19 cellular contexts compared by ENCODE assay signal in the genomic region with DNA sequence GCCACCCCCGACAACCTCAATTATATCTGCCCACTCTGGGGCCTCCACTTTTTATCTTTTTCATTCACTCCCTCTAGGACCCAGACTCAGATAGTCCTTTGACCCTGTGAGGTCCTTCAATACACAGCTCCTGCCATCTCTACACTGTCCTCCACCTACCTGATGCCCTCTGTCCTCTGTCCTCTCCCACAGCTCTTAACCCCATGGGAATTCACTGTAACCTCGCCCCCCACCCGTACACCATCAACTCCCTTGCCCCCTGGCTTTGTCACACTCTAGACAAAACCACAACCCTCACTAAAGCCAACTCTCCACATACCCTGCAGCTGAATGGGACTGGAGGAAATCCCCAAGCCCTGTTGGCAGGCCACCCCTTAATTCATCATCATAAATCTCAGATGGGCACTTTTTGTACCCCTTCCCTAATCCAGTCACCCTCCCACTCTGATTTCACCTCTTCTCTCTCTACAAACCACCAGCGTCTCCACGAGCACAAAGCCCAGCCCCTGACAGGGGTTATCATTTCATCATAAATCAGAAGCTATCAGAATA. TPM values are rescaled to one million over a fixed set of nuclear protein-coding genes. Genes with fewer than 3 reads are reported as not detected.
DNase-seq lines count a peak whose midpoint lies in the region; ATAC-seq, FAIRE-seq and TF ChIP-seq lines count a peak whose summit lies in the region.
"Had no signal": no experiment of that assay in that cellular context is flagged by ENCODE, and none has a peak within 500 bp of the region (broad histone marks: within the 10 kb centered on the region; RNA-seq: fewer than 3 reads in every experiment).

No MANE protein-coding gene starts in this region.

- H3K9me3 ChIP-seq in CD4-positive, alpha-beta T cell (ENCODE audit: control insufficient read depth, low read length): no peaks in the 10 kb centered on the region
- H3K9me3 ChIP-seq: BE2C, HAP-1, right lobe of liver, SJSA1, thoracic aorta had no signal

- no peaks in the 10 kb centered on the region for H3K27me3 ChIP-seq in CD4-positive, alpha-beta T cell (ENCODE audit: control insufficient read depth, insufficient read depth, low read length)
- H3K27me3 ChIP-seq: BE2C, neural progenitor cell, right lobe of liver, SJSA1 had no signal

- H3K9me3 Mint-ChIP-seq in CD4-positive, alpha-beta T cell: peaks cover 10% of the 10 kb centered on the region
- H3K9me3 Mint-ChIP-seq in activated T-helper 17 cell treated with anti-CD3 and anti-CD28 coated beads, Interleukin-2, amount 50 U/mL, for 72 hours: no peaks in the 10 kb centered on the region
- no peaks in the 10 kb centered on the region for H3K9me3 Mint-ChIP-seq in neural crest cell
- H3K9me3 Mint-ChIP-seq: neural progenitor cell had no signal

- peaks cover 13% of the 10 kb centered on the region for H3K36me3 Mint-ChIP-seq in CD4-positive, alpha-beta T cell (ENCODE audit: low read depth)
- H3K36me3 Mint-ChIP-seq in activated T-helper 17 cell treated with anti-CD3 and anti-CD28 coated beads, Interleukin-2, amount 50 U/mL, for 72 hours (ENCODE audit: low read depth): no peaks in the 10 kb centered on the region
- H3K36me3 Mint-ChIP-seq in neural crest cell (ENCODE audit: low read depth): no peaks in the 10 kb centered on the region
- H3K36me3 Mint-ChIP-seq: neural progenitor cell had no signal

- H3K27me3 Mint-ChIP-seq in CD4-positive, alpha-beta T cell: no peaks in the 10 kb centered on the region
- no peaks in the 10 kb centered on the region for H3K27me3 Mint-ChIP-seq in activated T-helper 17 cell treated with anti-CD3 and anti-CD28 coated beads, Interleukin-2, amount 50 U/mL, for 72 hours
- H3K27me3 Mint-ChIP-seq in neural crest cell (ENCODE audit: low read depth): no peaks in the 10 kb centered on the region

- peak; percentile 59 for FAIRE-seq in GM19239 (lab: Jason Lieb, UNC)

- peak overlapping the region; percentile 2 for H3K27ac Mint-ChIP-seq in CD4-positive, alpha-beta T cell
- H3K27ac Mint-ChIP-seq in activated T-helper 17 cell treated with anti-CD3 and anti-CD28 coated beads, Interleukin-2, amount 50 U/mL, for 72 hours: peak overlapping the region; percentile 55
- peak overlapping the region; percentile 3 for H3K27ac Mint-ChIP-seq in neural crest cell (ENCODE audit: unreplicated experiment)
- H3K27ac Mint-ChIP-seq: neural progenitor cell had no signal

- ATAC-seq in CD4-positive, alpha-beta T cell (ENCODE audit: poor library complexity): no peak
- ATAC-seq in activated T-helper 17 cell treated with anti-CD3 and anti-CD28 coated beads, Interleukin-2, amount 50 U/mL, for 72 hours (replicated peaks): no peak
- ATAC-seq: right lobe of liver had no signal

- peaks cover 39% of the 10 kb centered on the region for H3K4me1 Mint-ChIP-seq in CD4-positive, alpha-beta T cell (ENCODE audit: low read depth)
- peaks cover 48% of the 10 kb centered on the region for H3K4me1 Mint-ChIP-seq in activated T-helper 17 cell treated with anti-CD3 and anti-CD28 coated beads, Interleukin-2, amount 50 U/mL, for 72 hours
- peaks cover 14% of the 10 kb centered on the region for H3K4me1 Mint-ChIP-seq in neural crest cell

- no peak for TF ChIP-seq CTCF in CD4-positive, alpha-beta T cell (IDR thresholded peaks at IDR 0.05)
- TF ChIP-seq CTCF in neural crest cell (conservative IDR thresholded peaks at IDR 0.05): no peak

- no peak overlapping the region for H3K27ac ChIP-seq in CD4-positive, alpha-beta T cell (ENCODE audit: low read depth, low read length)
- H3K27ac ChIP-seq: neural progenitor cell, PC-9, right lobe of liver, SJSA1, thoracic aorta had no signal

- POLR2A ChIA-PET in CD4-positive, alpha-beta T cell (lab: Charles Lee): interaction anchor here (1.7 to 3.6 kb wide), 5 partner anchors 17 to 464 kb away, joined by 3 to 33 read pairs (median 24); partner anchors contain the start of genes CASP3, CENPU, IRF2 and PRIMPOL

- no peak for DNase-seq in CD4-positive, alpha-beta T cell
- DNase-seq in GM19239 (ENCODE audit: insufficient read length, low spot score) (no peak), neural crest cell (ENCODE audit: low read depth, low spot score) (no peak), inferior parietal cortex (ENCODE audit: extremely low spot score) (no peak), GOT3 (lab: John Stamatoyannopoulos, UW) (no peak), A172 (ENCODE audit: low spot score) (no peak)
- DNase-seq: BE2C, Karpas-422, NCI-H1417 treated with DMSO at 0.1 percent for 48 hours, NCI-H2171 treated with DMSO at 0.1 percent for 48 hours, PC-9, T1000 had no signal

- H3K4me3 Mint-ChIP-seq in CD4-positive, alpha-beta T cell: peak overlapping the region; percentile 12
- no peak overlapping the region for H3K4me3 Mint-ChIP-seq in activated T-helper 17 cell treated with anti-CD3 and anti-CD28 coated beads, Interleukin-2, amount 50 U/mL, for 72 hours
- no peak overlapping the region for H3K4me3 Mint-ChIP-seq in neural crest cell
- H3K4me3 Mint-ChIP-seq: neural progenitor cell had no signal

- CTCF ChIA-PET in CD4-positive, alpha-beta T cell (lab: Charles Lee): no interaction called here

- intact Hi-C loops in CD4-positive, alpha-beta T cell (cut with DNase I, micrococcal nuclease): loop anchor here (5.0 to 10.0 kb wide), 9 partner anchors 115 to 935 kb away; partner anchors contain the start of genes ACSL1 (in 1 of the 2), CASP3 (in 1 of the 2), CENPU (in 1 of the 2) and CFAP97 (in 1 of the 2)

RNA-seq across cellular contexts. Expression of gene ENPP6, which starts 52.3 kb away (rescaled TPM):
- not detected for total RNA-seq in CD4-positive, alpha-beta T cell
- 1 to 10 TPM in 1 of 2 donors, under 1 TPM in 1; 0.82 to 2.2 TPM for total RNA-seq in activated T-helper 17 cell treated with anti-CD3 and anti-CD28 coated beads, Interleukin-2, amount 50 U/mL, for 72 hours
- not detected in 2 replicates for total RNA-seq in neural crest cell
- not detected in 2 replicates for total RNA-seq in A172 (2014; rRNA removed; shearing (Covaris generic))
- total RNA-seq: lung microvascular endothelial cell, PC-9, SJSA1 had no signal

Comparison
In these comparisons a context has a peak if more than half of its experiments do, and no peak if none do; other contexts are left out.
1. H3K27ac Mint-ChIP-seq: peak in every context shown above with its lines; median percentile 55 in activated T-helper 17 cell treated with anti-CD3 and anti-CD28 coated beads, Interleukin-2, amount 50 U/mL, for 72 hours; 3 in neural crest cell; 2 in CD4-positive, alpha-beta T cell.